23 cellular contexts compared by ENCODE assay signal in the genomic region with DNA sequence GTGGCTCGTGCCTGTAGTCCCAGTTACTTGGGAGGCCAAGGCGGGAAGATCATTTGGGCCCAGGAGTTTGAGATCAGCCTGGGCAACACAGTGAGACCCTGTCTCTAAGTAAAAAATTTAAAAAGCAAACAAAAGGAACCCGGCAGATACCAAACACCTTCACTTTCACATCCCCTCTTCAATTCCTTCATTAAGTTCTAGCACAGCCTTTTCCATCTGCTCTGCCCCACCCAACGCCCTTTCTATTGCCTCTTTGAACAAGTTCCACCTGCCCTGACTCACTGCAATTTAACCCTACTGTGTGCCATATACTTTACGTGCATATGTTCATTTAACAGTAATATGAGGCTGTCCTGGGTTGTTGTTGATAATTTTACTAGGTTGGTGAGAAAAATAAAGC. TPM values are rescaled to one million over a fixed set of nuclear protein-coding genes. Genes with fewer than 3 reads are reported as not detected.
A peak's percentile ranks its signal among the peaks of the same experiment; 100 is the strongest.
DNase-seq lines count a peak whose midpoint lies in the region; ATAC-seq and TF ChIP-seq lines count a peak whose summit lies in the region.
"Had no signal": no experiment of that assay in that cellular context is flagged by ENCODE, and none has a peak within 500 bp of the region (broad histone marks: within the 10 kb centered on the region; RNA-seq: fewer than 3 reads in every experiment).

No MANE protein-coding gene starts in this region.

- no peaks in the 10 kb centered on the region for H3K27me3 Mint-ChIP-seq in CD4-positive, alpha-beta T cell
- no peaks in the 10 kb centered on the region for H3K27me3 Mint-ChIP-seq in CD8-positive, alpha-beta memory T cell
- H3K27me3 Mint-ChIP-seq in activated T-helper 2 cell treated with anti-CD3 and anti-CD28 coated beads, Interferon-gamma antibody, Interleukin-2, Interleukin-4, amounts not matched to agents 10 μg/mL and 5 μg/mL and 100 μg/mL, durations not matched to agents 14 hours and 24 hours and 36 hours (ENCODE audit: low read depth) = no peaks in the 10 kb centered on the region
- H3K27me3 Mint-ChIP-seq in naive B cell = no peaks in the 10 kb centered on the region

- H3K9me3 ChIP-seq in CD4-positive, alpha-beta T cell (ENCODE audit: control insufficient read depth, low read length) = no peaks in the 10 kb centered on the region
- no peaks in the 10 kb centered on the region for H3K9me3 ChIP-seq in CD8-positive, alpha-beta memory T cell (ENCODE audit: low read length)
- H3K9me3 ChIP-seq: ovary had no signal

- H3K4me1 ChIP-seq in CD8-positive, alpha-beta memory T cell (ENCODE audit: insufficient read depth, low read length) = peaks cover 96% of the 10 kb centered on the region

- H3K27me3 ChIP-seq in CD4-positive, alpha-beta T cell (ENCODE audit: control insufficient read depth, insufficient read depth, low read length) = no peaks in the 10 kb centered on the region
- H3K27me3 ChIP-seq in CD8-positive, alpha-beta memory T cell (ENCODE audit: insufficient read depth, low read length, poor library complexity, severe bottlenecking) = no peaks in the 10 kb centered on the region
- H3K27me3 ChIP-seq: ovary had no signal

- peaks cover 91% of the 10 kb centered on the region for H3K4me1 Mint-ChIP-seq in CD4-positive, alpha-beta T cell (ENCODE audit: low read depth)
- H3K4me1 Mint-ChIP-seq in CD8-positive, alpha-beta memory T cell = peaks cover 79 to 95% (median 93%) of the 10 kb centered on the region in 3 donors
- H3K4me1 Mint-ChIP-seq in activated T-helper 2 cell treated with anti-CD3 and anti-CD28 coated beads, Interferon-gamma antibody, Interleukin-2, Interleukin-4, amounts not matched to agents 10 μg/mL and 5 μg/mL and 100 μg/mL, durations not matched to agents 14 hours and 24 hours and 36 hours (ENCODE audit: low read depth) = peaks cover 62% of the 10 kb centered on the region
- H3K4me1 Mint-ChIP-seq in naive B cell = peaks cover 64 to 94% (median 81%) of the 10 kb centered on the region in 3 donors

- intact Hi-C loops in CD4-positive, alpha-beta T cell (cut with DNase I, micrococcal nuclease) = no loop called here
- intact Hi-C loops in activated T-helper 2 cell treated with anti-CD3 and anti-CD28 coated beads, Interferon-gamma antibody, Interleukin-2, Interleukin-4, amounts not matched to agents 10 μg/mL and 5 μg/mL and 100 μg/mL, durations not matched to agents 14 hours and 24 hours and 36 hours (cut with micrococcal nuclease) = loop anchor here (2.0 kb wide), 2 partner anchors 35 to 53 kb away; partner anchors contain the start of genes B2M and PATL2

- H3K27ac ChIP-seq in CD4-positive, alpha-beta T cell (ENCODE audit: low read depth, low read length) = peak overlapping the region; percentile 21
- no peak overlapping the region for H3K27ac ChIP-seq in CD8-positive, alpha-beta memory T cell (ENCODE audit: low read depth, low read length)
- H3K27ac ChIP-seq: epithelial cell of prostate, ovary, WERI-Rb-1 had no signal

- peak overlapping the region; percentile 75 for H3K4me3 Mint-ChIP-seq in CD4-positive, alpha-beta T cell
- H3K4me3 Mint-ChIP-seq in CD8-positive, alpha-beta memory T cell = peak overlapping the region; percentile 65 to 97 (median 89)
- peak overlapping the region; percentile 35 for H3K4me3 Mint-ChIP-seq in activated T-helper 2 cell treated with anti-CD3 and anti-CD28 coated beads, Interferon-gamma antibody, Interleukin-2, Interleukin-4, amounts not matched to agents 10 μg/mL and 5 μg/mL and 100 μg/mL, durations not matched to agents 14 hours and 24 hours and 36 hours (ENCODE audit: low read depth)
- peak overlapping the region; percentile 47 to 87 (median 75) for H3K4me3 Mint-ChIP-seq in naive B cell
- H3K4me3 Mint-ChIP-seq: dendritic cell treated with granulocyte-macrophage colony-stimulating factor and Interleukin-4, amounts not matched to agents 40 ng/mL and 50 ng/mL, for 4 days had no signal

- H3K36me3 ChIP-seq in CD8-positive, alpha-beta memory T cell (ENCODE audit: insufficient read depth, low read length) = no peaks in the 10 kb centered on the region
- H3K36me3 ChIP-seq: ovary, WERI-Rb-1 had no signal

- no peak for DNase-seq in CD4-positive, alpha-beta T cell
- DNase-seq in CD8-positive, alpha-beta memory T cell = no peak
- DNase-seq in activated T-helper 2 cell treated with anti-CD3 and anti-CD28 coated beads, Interferon-gamma antibody, Interleukin-2, Interleukin-4, amounts not matched to agents 10 μg/mL and 5 μg/mL and 100 μg/mL, durations not matched to agents 14 hours and 24 hours and 36 hours (ENCODE audit: low spot score) = no peak
- DNase-seq in naive B cell (peak; percentile 36), NCI-H748 (lab: John Stamatoyannopoulos, UW; ENCODE audit: unreplicated experiment) (no peak), UCSD-AML1 (lab: John Stamatoyannopoulos, UW; ENCODE audit: unreplicated experiment) (no peak), OCI-M2 (lab: John Stamatoyannopoulos, UW; ENCODE audit: unreplicated experiment) (no peak)
- DNase-seq: Calu3; foreskin fibroblast; H7; hypothalamus; Kasumi-1; NCI-H1105 treated with DMSO at 0.1 percent for 48 hours; NCI-H524 treated with DMSO at 0.1 percent for 48 hours; ovary; stimulated activated naive CD4-positive, alpha-beta T cell treated with Interleukin-2 at 50 U/mL for 16 hours; SW 1271; trophoblast cell; WERI-Rb-1 had no signal

- no peak for ATAC-seq in CD4-positive, alpha-beta T cell (ENCODE audit: poor library complexity)
- peak; percentile 77 to 78 for ATAC-seq in naive B cell (ENCODE audit: low read depth in 2 of 2)
- ATAC-seq: sciatic nerve had no signal

- H3K27ac Mint-ChIP-seq in CD4-positive, alpha-beta T cell = peak overlapping the region; percentile 89
- H3K27ac Mint-ChIP-seq in CD8-positive, alpha-beta memory T cell = peak overlapping the region; percentile 92 to 98 (median 96)
- H3K27ac Mint-ChIP-seq in activated T-helper 2 cell treated with anti-CD3 and anti-CD28 coated beads, Interferon-gamma antibody, Interleukin-2, Interleukin-4, amounts not matched to agents 10 μg/mL and 5 μg/mL and 100 μg/mL, durations not matched to agents 14 hours and 24 hours and 36 hours = peak overlapping the region; percentile 95
- H3K27ac Mint-ChIP-seq in naive B cell = peak overlapping the region; percentile 90 to 97 (median 94)

- peak overlapping the region; percentile 48 for H3K4me3 ChIP-seq in CD8-positive, alpha-beta memory T cell (ENCODE audit: low read length)
- H3K4me3 ChIP-seq: ovary had no signal

- CTCF ChIA-PET in CD4-positive, alpha-beta T cell (lab: Charles Lee) = interaction anchor here (1.1 kb wide), 1 partner anchor 12 kb away, joined by 6 read pairs; no protein-coding TSS in a partner anchor
- CTCF ChIA-PET in CD8-positive, alpha-beta memory T cell (lab: Charles Lee) = interaction anchor here (1.3 to 9.2 kb wide), 3 partner anchors 11 to 53 kb away, joined by 4 to 102 read pairs (median 5); partner anchors contain the start of gene SPG11

- TF ChIP-seq CTCF in CD4-positive, alpha-beta T cell (IDR thresholded peaks at IDR 0.05) = no peak

- POLR2A ChIA-PET in CD4-positive, alpha-beta T cell (lab: Charles Lee) = interaction anchor here (1.1 to 49.9 kb wide), 4 partner anchors 9 to 46 kb away, joined by 4 to 4232 read pairs (median 343); partner anchors contain the start of genes B2M, PATL2, SPG11 and TRIM69
- POLR2A ChIA-PET in CD8-positive, alpha-beta memory T cell (lab: Charles Lee) = interaction anchor here (0.5 to 14.4 kb wide), 6 partner anchors 9 to 42 kb away, joined by 3 to 604 read pairs (median 12); partner anchors contain the start of genes B2M, PATL2 and SPG11

- H3K9me3 Mint-ChIP-seq in CD4-positive, alpha-beta T cell = peaks cover 4% of the 10 kb centered on the region
- H3K9me3 Mint-ChIP-seq in CD8-positive, alpha-beta memory T cell = peaks cover 0 to 10% (median 8%) of the 10 kb centered on the region in 5 donors
- no peaks in the 10 kb centered on the region for H3K9me3 Mint-ChIP-seq in activated T-helper 2 cell treated with anti-CD3 and anti-CD28 coated beads, Interferon-gamma antibody, Interleukin-2, Interleukin-4, amounts not matched to agents 10 μg/mL and 5 μg/mL and 100 μg/mL, durations not matched to agents 14 hours and 24 hours and 36 hours
- peaks cover 0 to 5% (median 0%) of the 10 kb centered on the region in 7 donors for H3K9me3 Mint-ChIP-seq in naive B cell
- H3K9me3 Mint-ChIP-seq: dendritic cell treated with granulocyte-macrophage colony-stimulating factor and Interleukin-4, amounts not matched to agents 40 ng/mL and 50 ng/mL, for 4 days had no signal

- H3K36me3 Mint-ChIP-seq in CD4-positive, alpha-beta T cell (ENCODE audit: low read depth) = peaks cover 14% of the 10 kb centered on the region
- H3K36me3 Mint-ChIP-seq in CD8-positive, alpha-beta memory T cell = peaks cover 12 to 21% (median 13%) of the 10 kb centered on the region in 3 donors
- peaks cover 3% of the 10 kb centered on the region for H3K36me3 Mint-ChIP-seq in activated T-helper 2 cell treated with anti-CD3 and anti-CD28 coated beads, Interferon-gamma antibody, Interleukin-2, Interleukin-4, amounts not matched to agents 10 μg/mL and 5 μg/mL and 100 μg/mL, durations not matched to agents 14 hours and 24 hours and 36 hours (ENCODE audit: low read depth)
- H3K36me3 Mint-ChIP-seq in naive B cell = peaks cover 0 to 17% of the 10 kb centered on the region in 2 donors

RNA-seq across cellular contexts. Expression of gene SPG11, which starts 12.4 kb away (rescaled TPM):
- total RNA-seq in CD4-positive, alpha-beta T cell = 10 to 100 TPM; 49.9 to 51.3 TPM
- 10 to 100 TPM; 60.8 to 62.1 TPM for total RNA-seq in CD8-positive, alpha-beta memory T cell
- polyA plus RNA-seq in CD8-positive, alpha-beta memory T cell = 32.0 TPM
- total RNA-seq in activated T-helper 2 cell treated with anti-CD3 and anti-CD28 coated beads, Interferon-gamma antibody, Interleukin-2, Interleukin-4, amounts not matched to agents 10 μg/mL and 5 μg/mL and 100 μg/mL, durations not matched to agents 14 hours and 24 hours and 36 hours = 71.2 and 75.8 TPM in 2 replicates
- polyA plus RNA-seq in naive B cell (ENCODE audit: low read depth in 6 of 6) = 10 to 100 TPM; 19.7 to 70.0 (median 53.0) TPM

RNA-seq across cellular contexts. Expression of gene PATL2, which starts 35.2 kb away (rescaled TPM):
- total RNA-seq in CD4-positive, alpha-beta T cell = 10 to 100 TPM; 17.4 to 21.9 TPM
- 1 to 10 TPM; 7.7 to 9.1 TPM for total RNA-seq in CD8-positive, alpha-beta memory T cell
- polyA plus RNA-seq in CD8-positive, alpha-beta memory T cell = 19.8 TPM
- total RNA-seq in activated T-helper 2 cell treated with anti-CD3 and anti-CD28 coated beads, Interferon-gamma antibody, Interleukin-2, Interleukin-4, amounts not matched to agents 10 μg/mL and 5 μg/mL and 100 μg/mL, durations not matched to agents 14 hours and 24 hours and 36 hours = 15.3 and 16.9 TPM in 2 replicates
- 10 to 100 TPM in 5 of 6 donors, 1 to 10 TPM in 1; 9.3 to 28.6 (median 20.2) TPM for polyA plus RNA-seq in naive B cell (ENCODE audit: low read depth in 6 of 6)
- total RNA-seq: lung microvascular endothelial cell had no signal

RNA-seq across cellular contexts. Expression of gene B2M, which starts 35.4 kb away (rescaled TPM):
- total RNA-seq in CD4-positive, alpha-beta T cell = 1,000 to 10,000 TPM; 4,357 to 4,503 TPM
- 1,000 to 10,000 TPM; 4,597 to 4,837 TPM for total RNA-seq in CD8-positive, alpha-beta memory T cell
- polyA plus RNA-seq in CD8-positive, alpha-beta memory T cell = 38,920 TPM
- total RNA-seq in activated T-helper 2 cell treated with anti-CD3 and anti-CD28 coated beads, Interferon-gamma antibody, Interleukin-2, Interleukin-4, amounts not matched to agents 10 μg/mL and 5 μg/mL and 100 μg/mL, durations not matched to agents 14 hours and 24 hours and 36 hours = 4,961 and 5,148 TPM in 2 replicates
- polyA plus RNA-seq in naive B cell (ENCODE audit: low read depth in 6 of 6) = over 10,000 TPM; 15,630 to 30,116 (median 21,556) TPM

Comparison
In these comparisons a context has a peak if more than half of its experiments do, and no peak if none do; other contexts are left out.
1. H3K4me3 Mint-ChIP-seq: peak in every context shown above with its lines; median percentile 89 in CD8-positive, alpha-beta memory T cell; 75 in CD4-positive, alpha-beta T cell; 75 in naive B cell; 35 in activated T-helper 2 cell treated with anti-CD3 and anti-CD28 coated beads, Interferon-gamma antibody, Interleukin-2, Interleukin-4, amounts not matched to agents 10 μg/mL and 5 μg/mL and 100 μg/mL, durations not matched to agents 14 hours and 24 hours and 36 hours.